ENCODE assay signal across 13 cellular contexts in the genomic region with DNA sequence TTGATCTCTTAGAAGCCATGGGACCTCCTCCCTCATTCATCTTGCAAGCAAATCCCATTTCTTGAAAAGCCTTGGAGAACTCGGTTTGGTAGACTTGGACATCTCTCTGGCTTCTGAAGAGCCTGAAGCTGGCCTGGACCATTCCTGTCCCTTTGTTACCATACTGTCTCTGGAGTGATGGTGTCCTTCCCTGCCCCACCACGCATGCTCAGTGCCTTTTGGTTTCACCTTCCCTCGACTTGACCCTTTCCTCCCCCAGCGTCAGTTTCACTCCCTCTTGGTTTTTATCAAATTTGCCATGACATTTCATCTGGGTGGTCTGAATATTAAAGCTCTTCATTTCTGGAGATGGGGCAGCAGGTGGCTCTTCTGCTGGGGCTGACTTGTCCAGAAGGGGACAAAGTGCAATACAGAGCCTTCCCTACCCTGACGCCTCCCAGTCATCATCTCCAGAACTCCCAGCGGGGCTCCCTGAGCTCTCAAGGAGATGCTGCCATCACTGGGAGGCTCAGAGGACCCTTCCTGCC. TPM values are rescaled to one million over a fixed set of nuclear protein-coding genes. Genes with fewer than 3 reads are reported as not detected.
DNase-seq lines count a peak whose midpoint lies in the region; ATAC-seq and TF ChIP-seq lines count a peak whose summit lies in the region.
"Had no signal": no experiment of that assay in that cellular context is flagged by ENCODE, and none has a peak within 500 bp of the region (broad histone marks: within the 10 kb centered on the region; RNA-seq: fewer than 3 reads in every experiment).

No MANE protein-coding gene starts in this region.

- no peak for ATAC-seq in psoas muscle
- no peak for ATAC-seq in GM21423 (IDR thresholded peaks at IDR 0.05; ENCODE audit: unreplicated experiment)

- no TSS peak for BruUV-seq in OCI-LY7 (replicated peaks; lab: Mats Ljungman, UMichigan)

- no peak for DNase-seq in T-helper 1 cell
- no peak for DNase-seq in HFFc6
- DNase-seq in psoas muscle = peak in 1 of 2 donors; percentile 39
- DNase-seq in OCI-LY7 (ENCODE audit: low spot score) = no peak
- no peak for DNase-seq in uterus
- DNase-seq: GOT3, hypothalamus, left cardiac atrium, NCI-H1694 treated with DMSO at 0.1 percent for 48 hours had no signal

- H3K4me1 ChIP-seq in psoas muscle (peaks cover 34% of the 10 kb centered on the region), OCI-LY7 (ENCODE audit: insufficient read depth, low read length, poor library complexity, severe bottlenecking) (no peaks in the 10 kb centered on the region), uterus (peaks cover 16 to 22% of the 10 kb centered on the region in 2 donors)

- H3K9me3 ChIP-seq in psoas muscle = no peaks in the 10 kb centered on the region
- no peaks in the 10 kb centered on the region for H3K9me3 ChIP-seq in OCI-LY7 (ENCODE audit: low read length)
- no peaks in the 10 kb centered on the region for H3K9me3 ChIP-seq in uterus

- TF ChIP-seq CTCF in HFFc6 (IDR thresholded peaks at IDR 0.05) (no peak), psoas muscle (IDR thresholded peaks at IDR 0.05) (no peak), OCI-LY7 (conservative IDR thresholded peaks at IDR 0.05; ENCODE audit: low read length) (no peak), uterus (IDR thresholded peaks at IDR 0.05) (no peak)

- H3K36me3 ChIP-seq in psoas muscle (ENCODE audit: insufficient read depth in 1 of 2, low read depth in 1 of 2) = peaks cover 23 to 100% of the 10 kb centered on the region in 2 donors
- H3K36me3 ChIP-seq in OCI-LY7 (ENCODE audit: insufficient read depth, low read length) = no peaks in the 10 kb centered on the region
- H3K36me3 ChIP-seq in uterus = no peaks in the 10 kb centered on the region

- H3K79me2 ChIP-seq in OCI-LY7 (ENCODE audit: insufficient read depth, low read depth, low read length) = no peaks in the 10 kb centered on the region

- H3K27me3 ChIP-seq in psoas muscle (ENCODE audit: insufficient read depth in 3 of 3, low read length in 2 of 3) (no peaks in the 10 kb centered on the region), uterus (no peaks in the 10 kb centered on the region)

- H3K4me3 ChIP-seq in psoas muscle = no peak overlapping the region
- no peak overlapping the region for H3K4me3 ChIP-seq in OCI-LY7 (ENCODE audit: low read depth, low read length, poor library complexity, severe bottlenecking)
- H3K4me3 ChIP-seq in uterus = no peak overlapping the region

- no peak overlapping the region for H3K4me2 ChIP-seq in OCI-LY7 (ENCODE audit: low read length)

- POLR2A ChIA-PET in OCI-LY7 (lab: Charles Lee) = no interaction called here

- no peaks in the 10 kb centered on the region for H3K27me3 Mint-ChIP-seq in T-helper 1 cell treated with Interleukin-12 subunit alpha and Interleukin-12 subunit beta and Interleukin-4 antibody, amounts not matched to agents 30 μg/mL and 1 μg/mL, for 36 hours (ENCODE audit: low read depth)
- H3K27me3 Mint-ChIP-seq in HFFc6 (ENCODE audit: insufficient read depth) = peaks cover 12% of the 10 kb centered on the region
- H3K27me3 Mint-ChIP-seq in dendritic cell treated with granulocyte-macrophage colony-stimulating factor and Interleukin-4, amounts not matched to agents 40 ng/mL and 50 ng/mL, for 4 days = no peaks in the 10 kb centered on the region

- WGBS in psoas muscle, 3 donors = 70 to 82% (median 73%) methylated on average over 6 of the region's 6 CpGs

- H3K36me3 Mint-ChIP-seq in T-helper 1 cell treated with Interleukin-12 subunit alpha and Interleukin-12 subunit beta and Interleukin-4 antibody, amounts not matched to agents 30 μg/mL and 1 μg/mL, for 36 hours (ENCODE audit: low read depth) = peaks cover 48% of the 10 kb centered on the region
- peaks cover 53% of the 10 kb centered on the region for H3K36me3 Mint-ChIP-seq in HFFc6 (ENCODE audit: low read depth)
- H3K36me3 Mint-ChIP-seq in dendritic cell treated with granulocyte-macrophage colony-stimulating factor and Interleukin-4, amounts not matched to agents 40 ng/mL and 50 ng/mL, for 4 days (ENCODE audit: low read depth) = peaks cover 15% of the 10 kb centered on the region

- peak overlapping the region; percentile 26 for H3K27ac Mint-ChIP-seq in T-helper 1 cell treated with Interleukin-12 subunit alpha and Interleukin-12 subunit beta and Interleukin-4 antibody, amounts not matched to agents 30 μg/mL and 1 μg/mL, for 36 hours
- H3K27ac Mint-ChIP-seq in HFFc6 = peak overlapping the region; percentile 63
- peak overlapping the region; percentile 59 for H3K27ac Mint-ChIP-seq in dendritic cell treated with granulocyte-macrophage colony-stimulating factor and Interleukin-4, amounts not matched to agents 40 ng/mL and 50 ng/mL, for 4 days

- no peaks in the 10 kb centered on the region for H3K9me3 Mint-ChIP-seq in T-helper 1 cell treated with Interleukin-12 subunit alpha and Interleukin-12 subunit beta and Interleukin-4 antibody, amounts not matched to agents 30 μg/mL and 1 μg/mL, for 36 hours
- no peaks in the 10 kb centered on the region for H3K9me3 Mint-ChIP-seq in HFFc6
- no peaks in the 10 kb centered on the region for H3K9me3 Mint-ChIP-seq in dendritic cell treated with granulocyte-macrophage colony-stimulating factor and Interleukin-4, amounts not matched to agents 40 ng/mL and 50 ng/mL, for 4 days

- no peak for TF ChIP-seq POLR2A in uterus (IDR thresholded peaks at IDR 0.05)

- intact Hi-C loops in dendritic cell treated with granulocyte-macrophage colony-stimulating factor and Interleukin-4, amounts not matched to agents 40 ng/mL and 50 ng/mL, for 4 days (cut with micrococcal nuclease) = no loop called here
- intact Hi-C loops in psoas muscle (cut with DNase I) = loop anchor here in 1 of 2 donors (5.0 kb wide), 1 partner anchor 310 kb away; no protein-coding TSS in a partner anchor
- intact Hi-C loops in OCI-LY7 (cut with micrococcal nuclease; ENCODE audit: unreplicated experiment) = no loop called here
- intact Hi-C loops in uterus (cut with DNase I; ENCODE audit: low total_unique reads) = no loop called here

- H4K20me1 ChIP-seq in OCI-LY7 (ENCODE audit: insufficient read depth, low read length) = no peaks in the 10 kb centered on the region

- H3K4me3 Mint-ChIP-seq in T-helper 1 cell treated with Interleukin-12 subunit alpha and Interleukin-12 subunit beta and Interleukin-4 antibody, amounts not matched to agents 30 μg/mL and 1 μg/mL, for 36 hours = no peak overlapping the region
- no peak overlapping the region for H3K4me3 Mint-ChIP-seq in HFFc6
- H3K4me3 Mint-ChIP-seq in dendritic cell treated with granulocyte-macrophage colony-stimulating factor and Interleukin-4, amounts not matched to agents 40 ng/mL and 50 ng/mL, for 4 days = no peak overlapping the region

- H3K9me2 ChIP-seq in OCI-LY7 (ENCODE audit: insufficient read depth, low read length) = no peaks in the 10 kb centered on the region

- H3K4me1 Mint-ChIP-seq in T-helper 1 cell treated with Interleukin-12 subunit alpha and Interleukin-12 subunit beta and Interleukin-4 antibody, amounts not matched to agents 30 μg/mL and 1 μg/mL, for 36 hours (ENCODE audit: low read depth) = peaks cover 40% of the 10 kb centered on the region
- H3K4me1 Mint-ChIP-seq in HFFc6 (ENCODE audit: low read depth) = peaks cover 34% of the 10 kb centered on the region
- peaks cover 96% of the 10 kb centered on the region for H3K4me1 Mint-ChIP-seq in dendritic cell treated with granulocyte-macrophage colony-stimulating factor and Interleukin-4, amounts not matched to agents 40 ng/mL and 50 ng/mL, for 4 days (ENCODE audit: low read depth)

- H3K27ac ChIP-seq in psoas muscle = peak overlapping the region; percentile 80
- no peak overlapping the region for H3K27ac ChIP-seq in OCI-LY7 (ENCODE audit: low read depth, low read length, poor library complexity, severe bottlenecking)
- H3K27ac ChIP-seq in uterus = peak overlapping the region in 1 of 2 donors; percentile 40
- H3K27ac ChIP-seq: 22Rv1 had no signal

- CTCF ChIA-PET in OCI-LY7 (lab: Charles Lee; ENCODE audit: unreplicated experiment) = no interaction called here

- no peak overlapping the region for H2AFZ ChIP-seq in OCI-LY7 (ENCODE audit: low read length)

RNA-seq across cellular contexts. Expression of gene FOSL2, which starts 20.0 kb away (rescaled TPM):
- total RNA-seq in HFFc6 (2021; fragmentation: NEBNext Ultra II Directional; extraction: Animal tissue kit (Norgen Biotek cat#: 25700)) = 100 to 1,000 TPM in 5 of 6 experiments, 10 to 100 TPM in 1; 90.1 to 128 (median 116) TPM
- total RNA-seq in psoas muscle (100 to 1,000 TPM in 3 of 4 donors, 10 to 100 TPM in 1; 52.2 to 278 (median 192) TPM), OCI-LY7 (2022) (0.39 and 1.0 TPM in 2 replicates), uterus (100 to 1,000 TPM in 1 of 4 donors, 10 to 100 TPM in 3; 39.8 to 134 (median 58.7) TPM)
- polyA plus RNA-seq in psoas muscle = 10 to 100 TPM; 20.1 to 74.7 (median 72.1) TPM
- total RNA-seq in OCI-LY7 (2014; rRNA removed; shearing (Covaris generic)) = 0.03 and 0.35 TPM in 2 replicates

Comparison
In these comparisons a context has a peak if more than half of its experiments do, and no peak if none do; other contexts are left out.
1. RNA of gene FOSL2, which starts 20.0 kb away (total RNA-seq): 52.2 to 278 TPM in psoas muscle, 90.1 to 128 TPM in HFFc6 and 39.8 to 134 TPM in uterus; 0.03 to 1.0 TPM in OCI-LY7; every median in the first group is over 10 times any median in the second.
2. Peak in every context shown above with its lines, with median percentiles within 50 percentile points of each other: H3K27ac Mint-ChIP-seq.